8 cellular contexts compared by ENCODE assay signal in genomic region chr7:24401628-24402593, GRCh38.
A peak's percentile ranks its signal among the peaks of the same experiment; 100 is the strongest.
DNase-seq lines count a peak whose midpoint lies in the region; ATAC-seq and TF ChIP-seq lines count a peak whose summit lies in the region.

No MANE protein-coding gene starts in this region.

- no peaks in the 10 kb centered on the region for H3K36me3 ChIP-seq in OCI-LY7 (ENCODE audit: insufficient read depth, low read length)

- no peaks in the 10 kb centered on the region for H4K20me1 ChIP-seq in OCI-LY7 (ENCODE audit: insufficient read depth, low read length)

- H3K9me2 ChIP-seq in OCI-LY7 (ENCODE audit: insufficient read depth, low read length) = no peaks in the 10 kb centered on the region

- no peaks in the 10 kb centered on the region for H3K4me1 ChIP-seq in OCI-LY7 (ENCODE audit: insufficient read depth, low read length, poor library complexity, severe bottlenecking)

- TF ChIP-seq CTCF in OCI-LY7 (conservative IDR thresholded peaks at IDR 0.05; ENCODE audit: low read length) (peak; percentile 76), fibroblast of mammary gland (conservative IDR thresholded peaks at IDR 0.05; ENCODE audit: control insufficient read depth, insufficient read depth, low read depth, low read length) (peak; percentile 57)

- DNase-seq in EL (peak; percentile 12), HCEC 1CT (peak; percentile 8), OCI-LY7 (ENCODE audit: low spot score) (peak; percentile 49), fibroblast of mammary gland (ENCODE audit: low read depth) (peak; percentile 42), skeletal muscle cell (ENCODE audit: low read depth) (no peak), globus pallidus (ENCODE audit: low spot score) (no peak)

- H3K27ac ChIP-seq in OCI-LY7 (ENCODE audit: low read depth, low read length, poor library complexity, severe bottlenecking) = no peak overlapping the region

- peak overlapping the region; percentile 33 for H3K4me2 ChIP-seq in OCI-LY7 (ENCODE audit: low read length)

- no peaks in the 10 kb centered on the region for H3K9me3 ChIP-seq in OCI-LY7 (ENCODE audit: low read length)

- H3K4me3 ChIP-seq in OCI-LY7 (ENCODE audit: low read depth, low read length, poor library complexity, severe bottlenecking) (no peak overlapping the region), fibroblast of mammary gland (ENCODE audit: control insufficient read depth, low read depth, low read length) (no peak overlapping the region), skeletal muscle cell (ENCODE audit: low read depth, low read length) (peak overlapping the region; percentile 35)

- H2AFZ ChIP-seq in OCI-LY7 (ENCODE audit: low read length) = peak overlapping the region; percentile 44; the same call in 1 of the 2 replicates

- intact Hi-C loops in OCI-LY7 (cut with micrococcal nuclease; ENCODE audit: unreplicated experiment) = loop anchor here (2.0 to 5.0 kb wide), 3 partner anchors 187 to 320 kb away; no protein-coding TSS in a partner anchor

- no peak for TF ChIP-seq POLR2A in GM18505 (IDR thresholded peaks at IDR 0.05; ENCODE audit: borderline replicate concordance, extremely low read depth, insufficient read depth, insufficient read length)

- BruUV-seq in OCI-LY7 (replicated peaks; lab: Mats Ljungman, UMichigan) = no TSS peak

- CTCF ChIA-PET in OCI-LY7 (lab: Charles Lee; ENCODE audit: unreplicated experiment) = no interaction called here

- POLR2A ChIA-PET in OCI-LY7 (lab: Charles Lee) = no interaction called here

- no peak for ATAC-seq in activated CD4-positive, CD25-positive, alpha-beta regulatory T cell treated with anti-CD3 and anti-CD28 coated beads, Interleukin-2, amount 50 U/mL, for 24 hours
- no peak for ATAC-seq in GM18505 (IDR thresholded peaks at IDR 0.05; ENCODE audit: unreplicated experiment)

- H3K79me2 ChIP-seq in OCI-LY7 (ENCODE audit: insufficient read depth, low read depth, low read length) = no peaks in the 10 kb centered on the region

Comparison
In these comparisons a context has a peak if more than half of its experiments do, and no peak if none do; other contexts are left out.
1. DNase-seq: peak in EL (single experiment), HCEC 1CT (single experiment), OCI-LY7 (single experiment) and fibroblast of mammary gland (single experiment); none in skeletal muscle cell (single experiment) and globus pallidus (single experiment).